ENCODE assay signal across 1 cellular context in the genomic region with DNA sequence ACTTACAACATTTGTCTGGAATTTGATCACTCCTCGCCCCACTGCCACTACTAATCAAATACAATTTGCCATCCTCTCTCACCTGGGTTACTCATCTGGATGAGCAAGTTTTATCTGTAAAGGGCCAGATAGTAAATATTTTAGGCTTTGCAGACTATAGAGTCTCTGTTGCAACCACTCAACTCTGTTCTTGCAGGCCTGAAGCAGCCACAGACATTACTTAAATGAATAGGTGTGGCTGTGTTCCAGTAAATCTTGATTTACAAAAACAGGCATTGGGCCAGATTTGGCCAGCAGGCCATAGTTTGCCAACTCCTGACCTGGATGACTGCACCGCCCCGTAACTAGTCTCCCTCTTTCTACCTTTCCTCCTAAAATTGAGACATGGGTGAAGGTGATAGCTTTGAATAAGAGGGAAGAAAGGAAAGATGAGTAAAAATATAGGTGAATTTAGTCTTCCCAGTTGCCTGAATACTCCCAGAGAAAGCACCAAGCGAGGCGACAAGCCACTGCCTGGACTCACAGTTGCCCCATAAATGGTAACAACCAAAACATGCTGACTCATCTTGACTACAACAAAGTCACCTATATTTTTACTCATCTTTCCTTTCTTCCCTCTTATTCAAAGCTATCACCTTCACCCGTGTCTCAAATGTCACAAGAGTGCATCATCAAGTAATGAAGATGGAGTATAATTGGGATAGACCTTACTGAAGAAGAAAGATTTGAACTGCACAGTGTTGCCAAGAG.
TF ChIP-seq lines count a peak whose summit lies in the region.

No MANE protein-coding gene starts in this region.

TF ChIP-seq in K562, 482 proteins besides CTCF, POLR2A, EP300 and RAD21:
- TF ChIP-seq BACH1 (tag; IDR thresholded peaks at IDR 0.05) (peak; percentile 16; the same call in 1 of the 2 replicates), MAFF (IDR thresholded peaks at IDR 0.05; ENCODE audit: low read length) (peak; percentile 61; the same call in 1 of the 2 replicates), CREB1 (IDR thresholded peaks at IDR 0.05) (no peak), CREB1 (CRISPR knock-in tag; IDR thresholded peaks at IDR 0.05) (no peak), MCM5 (IDR thresholded peaks at IDR 0.05; ENCODE audit: low read depth) (no peak), HDAC8 (tag; IDR thresholded peaks at IDR 0.05) (0 out of 2 replicates have a peak, but pooled peaks have one; percentile 7), POLR2AphosphoS2 (IDR thresholded peaks at IDR 0.05; ENCODE audit: low read length) (no peak), FOXK2 (conservative IDR thresholded peaks at IDR 0.05 in 1 of 2, IDR thresholded peaks at IDR 0.05 in 1 of 2; ENCODE audit: low read depth in 2 of 2) (0 out of 4 replicates have a peak, but pooled peaks of 1 of the 2 experiments have one; percentile 10), FOXA3 (CRISPR knock-in tag; conservative IDR thresholded peaks at IDR 0.05 in 1 of 2, IDR thresholded peaks at IDR 0.05 in 1 of 2) (no peak), C11orf30 (IDR thresholded peaks at IDR 0.05; ENCODE audit: low read depth) (peak; percentile 94), TAF7 (tag; IDR thresholded peaks at IDR 0.05) (no peak), WHSC1 (IDR thresholded peaks at IDR 0.05; ENCODE audit: low read length) (no peak), SIX5 (IDR thresholded peaks at IDR 0.05; ENCODE audit: borderline replicate concordance in 1 of 2, insufficient read depth in 1 of 2, low read depth in 1 of 2, low read length in 2 of 2) (no peak), LARP7 (IDR thresholded peaks at IDR 0.05) (no peak), ZNF766 (CRISPR knock-in tag; conservative IDR thresholded peaks at IDR 0.05) (0 out of 2 replicates have a peak, but pooled peaks have one; percentile 17), CBX5 (IDR thresholded peaks at IDR 0.05; ENCODE audit: borderline replicate concordance, low read depth) (no peak), NFE2L1 (tag; IDR thresholded peaks at IDR 0.05; ENCODE audit: borderline replicate concordance, low read depth) (peak; percentile 80), ZNF316 (IDR thresholded peaks at IDR 0.05) (peak; percentile 98), ZFP1 (CRISPR knock-in tag; IDR thresholded peaks at IDR 0.05) (no peak), NFE2 (IDR thresholded peaks at IDR 0.05; ENCODE audit: low read depth) (peak; percentile 68), ZNF175 (CRISPR knock-in tag; IDR thresholded peaks at IDR 0.05; ENCODE audit: low read depth) (no peak), MAFG (tag; conservative IDR thresholded peaks at IDR 0.05) (peak; percentile 94), CXXC5 (CRISPR knock-in tag; IDR thresholded peaks at IDR 0.05) (0 out of 2 replicates have a peak, but pooled peaks have one; percentile 20), ZZZ3 (IDR thresholded peaks at IDR 0.05) (no peak), MAFK (IDR thresholded peaks at IDR 0.05; ENCODE audit: low read length) (peak; percentile 62; the same call in 1 of the 2 replicates)
- TF ChIP-seq, protein P1, sequence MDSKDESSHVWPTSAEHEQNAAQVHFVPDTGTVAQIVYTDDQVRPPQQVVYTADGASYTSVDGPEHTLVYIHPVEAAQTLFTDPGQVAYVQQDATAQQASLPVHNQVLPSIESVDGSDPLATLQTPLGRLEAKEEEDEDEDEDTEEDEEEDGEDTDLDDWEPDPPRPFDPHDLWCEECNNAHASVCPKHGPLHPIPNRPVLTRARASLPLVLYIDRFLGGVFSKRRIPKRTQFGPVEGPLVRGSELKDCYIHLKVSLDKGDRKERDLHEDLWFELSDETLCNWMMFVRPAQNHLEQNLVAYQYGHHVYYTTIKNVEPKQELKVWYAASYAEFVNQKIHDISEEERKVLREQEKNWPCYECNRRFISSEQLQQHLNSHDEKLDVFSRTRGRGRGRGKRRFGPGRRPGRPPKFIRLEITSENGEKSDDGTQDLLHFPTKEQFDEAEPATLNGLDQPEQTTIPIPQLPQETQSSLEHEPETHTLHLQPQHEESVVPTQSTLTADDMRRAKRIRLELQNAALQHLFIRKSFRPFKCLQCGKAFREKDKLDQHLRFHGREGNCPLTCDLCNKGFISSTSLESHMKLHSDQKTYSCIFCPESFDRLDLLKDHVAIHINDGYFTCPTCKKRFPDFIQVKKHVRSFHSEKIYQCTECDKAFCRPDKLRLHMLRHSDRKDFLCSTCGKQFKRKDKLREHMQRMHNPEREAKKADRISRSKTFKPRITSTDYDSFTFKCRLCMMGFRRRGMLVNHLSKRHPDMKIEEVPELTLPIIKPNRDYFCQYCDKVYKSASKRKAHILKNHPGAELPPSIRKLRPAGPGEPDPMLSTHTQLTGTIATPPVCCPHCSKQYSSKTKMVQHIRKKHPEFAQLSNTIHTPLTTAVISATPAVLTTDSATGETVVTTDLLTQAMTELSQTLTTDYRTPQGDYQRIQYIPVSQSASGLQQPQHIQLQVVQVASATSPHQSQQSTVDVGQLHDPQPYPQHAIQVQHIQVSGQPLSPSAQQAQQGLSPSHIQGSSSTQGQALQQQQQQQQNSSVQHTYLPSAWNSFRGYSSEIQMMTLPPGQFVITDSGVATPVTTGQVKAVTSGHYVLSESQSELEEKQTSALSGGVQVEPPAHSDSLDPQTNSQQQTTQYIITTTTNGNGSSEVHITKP (IDR thresholded peaks at IDR 0.05; ENCODE audit: partially characterized antibody), result no peak
- TF ChIP-seq, protein P2, sequence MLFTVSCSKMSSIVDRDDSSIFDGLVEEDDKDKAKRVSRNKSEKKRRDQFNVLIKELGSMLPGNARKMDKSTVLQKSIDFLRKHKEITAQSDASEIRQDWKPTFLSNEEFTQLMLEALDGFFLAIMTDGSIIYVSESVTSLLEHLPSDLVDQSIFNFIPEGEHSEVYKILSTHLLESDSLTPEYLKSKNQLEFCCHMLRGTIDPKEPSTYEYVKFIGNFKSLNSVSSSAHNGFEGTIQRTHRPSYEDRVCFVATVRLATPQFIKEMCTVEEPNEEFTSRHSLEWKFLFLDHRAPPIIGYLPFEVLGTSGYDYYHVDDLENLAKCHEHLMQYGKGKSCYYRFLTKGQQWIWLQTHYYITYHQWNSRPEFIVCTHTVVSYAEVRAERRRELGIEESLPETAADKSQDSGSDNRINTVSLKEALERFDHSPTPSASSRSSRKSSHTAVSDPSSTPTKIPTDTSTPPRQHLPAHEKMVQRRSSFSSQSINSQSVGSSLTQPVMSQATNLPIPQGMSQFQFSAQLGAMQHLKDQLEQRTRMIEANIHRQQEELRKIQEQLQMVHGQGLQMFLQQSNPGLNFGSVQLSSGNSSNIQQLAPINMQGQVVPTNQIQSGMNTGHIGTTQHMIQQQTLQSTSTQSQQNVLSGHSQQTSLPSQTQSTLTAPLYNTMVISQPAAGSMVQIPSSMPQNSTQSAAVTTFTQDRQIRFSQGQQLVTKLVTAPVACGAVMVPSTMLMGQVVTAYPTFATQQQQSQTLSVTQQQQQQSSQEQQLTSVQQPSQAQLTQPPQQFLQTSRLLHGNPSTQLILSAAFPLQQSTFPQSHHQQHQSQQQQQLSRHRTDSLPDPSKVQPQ (CRISPR knock-in tag; IDR thresholded peaks at IDR 0.05; ENCODE audit: borderline replicate concordance), result no peak
